8 cellular contexts compared by ENCODE assay signal in genomic region chr1:9573723-9574122, GRCh38. TPM values are rescaled to one million over a fixed set of nuclear protein-coding genes. Genes with fewer than 3 reads are reported as not detected.
A peak's percentile ranks its signal among the peaks of the same experiment; 100 is the strongest.
DNase-seq lines count a peak whose midpoint lies in the region; TF ChIP-seq lines count a peak whose summit lies in the region.

No MANE protein-coding gene starts in this region.

- no peaks in the 10 kb centered on the region for H3K9me2 ChIP-seq in neural cell (ENCODE audit: insufficient read depth, low read length)

- TF ChIP-seq RAD21 in neural cell (conservative IDR thresholded peaks at IDR 0.05): peak; percentile 58

- H3K4me3 ChIP-seq in dorsolateral prefrontal cortex (no peak overlapping the region), neural cell (ENCODE audit: low read length) (no peak overlapping the region), HAP-1 (no peak overlapping the region)

- H3K79me2 ChIP-seq in neural cell (replicated peaks; ENCODE audit: insufficient read depth, low read length): no peaks in the 10 kb centered on the region

- TF ChIP-seq EP300 in neural cell (conservative IDR thresholded peaks at IDR 0.05; ENCODE audit: poor library complexity, severe bottlenecking): no peak

- in situ Hi-C loops in HAP-1 (cut with MboI; ENCODE audit: low sequenced_read_pairs): loop anchor here (5.0 kb wide), 1 partner anchor 76 kb away; no protein-coding TSS in a partner anchor

- no peaks in the 10 kb centered on the region for H3F3A ChIP-seq in neural cell (ENCODE audit: insufficient read depth, low read length, poor library complexity, severe bottlenecking)

- no peaks in the 10 kb centered on the region for H4K20me1 ChIP-seq in neural cell (ENCODE audit: insufficient read depth)

- intact Hi-C loops in dorsolateral prefrontal cortex (cut with DNase I): loop anchor here (5.0 to 10.0 kb wide), 3 partner anchors 76 to 309 kb away; no protein-coding TSS in a partner anchor

- H3K9me3 ChIP-seq in neural cell (ENCODE audit: low read length) (no peaks in the 10 kb centered on the region), HAP-1 (no peaks in the 10 kb centered on the region)

- H3K4me1 ChIP-seq in HAP-1: no peaks in the 10 kb centered on the region

- peak in 54 of 56 donors; percentile 26 to 72 (median 50) for TF ChIP-seq CTCF in dorsolateral prefrontal cortex (IDR thresholded peaks at IDR 0.05 in 54 of 56, conservative IDR thresholded peaks at IDR 0.05 in 2 of 56; ENCODE audit: low read depth in 1 of 56, partially characterized antibody in 56 of 56)
- peak; percentile 58 for TF ChIP-seq CTCF in neural cell (IDR thresholded peaks at IDR 0.05; ENCODE audit: poor library complexity, severe bottlenecking)

- H3K9ac ChIP-seq in neural cell (ENCODE audit: low read length): no peak overlapping the region

- H3K4me2 ChIP-seq in neural cell (ENCODE audit: low read length): no peak overlapping the region

- DNase-seq in EH (ENCODE audit: low read depth) (peak; percentile 38), NAMALWA (ENCODE audit: low spot score) (peak; percentile 70), dorsolateral prefrontal cortex (no peak), NCI-H446 treated with DMSO at 0.1 percent for 48 hours (lab: John Stamatoyannopoulos, UW) (no peak), T1000 (lab: John Stamatoyannopoulos, UW) (no peak), HAP-1 (ENCODE audit: low spot score in 2 of 2) (no peak)
- no peak for DNase-seq in stimulated activated CD8-positive, alpha-beta memory T cell treated with anti-CD3 and anti-CD28 coated beads, Interleukin-4, amount 100 ng/mL, for 48 hours

- peak overlapping the region in 8 of 59 donors; percentile 4 to 48 (median 20) for H3K27ac ChIP-seq in dorsolateral prefrontal cortex
- no peak overlapping the region for H3K27ac ChIP-seq in neural cell (ENCODE audit: low read length)

- no peaks in the 10 kb centered on the region for H3K36me3 ChIP-seq in neural cell (ENCODE audit: insufficient read depth, low read length)
- H3K36me3 ChIP-seq in HAP-1 (replicated peaks): peaks cover 56% of the 10 kb centered on the region

- H2AFZ ChIP-seq in neural cell (ENCODE audit: low read depth, low read length): no peak overlapping the region

- H3K27me3 ChIP-seq in dorsolateral prefrontal cortex: no peaks in the 10 kb centered on the region
- no peaks in the 10 kb centered on the region for H3K27me3 ChIP-seq in neural cell (ENCODE audit: insufficient read depth, low read depth, low read length)
- no peaks in the 10 kb centered on the region for H3K27me3 ChIP-seq in HAP-1 (ENCODE audit: low read depth)

TF ChIP-seq in neural cell, 6 proteins besides CTCF, POLR2A, EP300 and RAD21:
- TF ChIP-seq REST (IDR thresholded peaks at IDR 0.05; ENCODE audit: borderline replicate concordance): no peak
- peak; percentile 61 for TF ChIP-seq SMC3 (conservative IDR thresholded peaks at IDR 0.05; ENCODE audit: poor library complexity)

RNA-seq across cellular contexts. Expression of gene TMEM201, which starts 15.0 kb away (rescaled TPM):
- 10 to 100 TPM; 15.4 to 35.6 (median 20.9) TPM for total RNA-seq in dorsolateral prefrontal cortex
- polyA plus RNA-seq in neural cell: 7.3 and 9.2 TPM in 2 replicates
- 14.9 and 18.5 TPM in 2 replicates for polyA minus RNA-seq in neural cell

RNA-seq across cellular contexts. Expression of gene SLC25A33, which starts 34.5 kb away (rescaled TPM):
- total RNA-seq in dorsolateral prefrontal cortex: 10 to 100 TPM in 59 of 120 experiments, 1 to 10 TPM in 61; 5.8 to 21.0 (median 10.0) TPM
- 14.8 and 19.1 TPM in 2 replicates for polyA plus RNA-seq in neural cell
- polyA minus RNA-seq in neural cell: 14.9 and 15.3 TPM in 2 replicates

Comparison
In these comparisons a context has a peak if more than half of its experiments do, and no peak if none do; other contexts are left out.
1. DNase-seq: peak in EH (single experiment) and NAMALWA (single experiment); none in dorsolateral prefrontal cortex (0 of 10), NCI-H446 treated with DMSO at 0.1 percent for 48 hours (single experiment), T1000 (single experiment), HAP-1 (0 of 2) and stimulated activated CD8-positive, alpha-beta memory T cell treated with anti-CD3 and anti-CD28 coated beads, Interleukin-4, amount 100 ng/mL, for 48 hours (single experiment).